Comparison of ENCODE assay signal across 14 cellular contexts in the genomic region with DNA sequence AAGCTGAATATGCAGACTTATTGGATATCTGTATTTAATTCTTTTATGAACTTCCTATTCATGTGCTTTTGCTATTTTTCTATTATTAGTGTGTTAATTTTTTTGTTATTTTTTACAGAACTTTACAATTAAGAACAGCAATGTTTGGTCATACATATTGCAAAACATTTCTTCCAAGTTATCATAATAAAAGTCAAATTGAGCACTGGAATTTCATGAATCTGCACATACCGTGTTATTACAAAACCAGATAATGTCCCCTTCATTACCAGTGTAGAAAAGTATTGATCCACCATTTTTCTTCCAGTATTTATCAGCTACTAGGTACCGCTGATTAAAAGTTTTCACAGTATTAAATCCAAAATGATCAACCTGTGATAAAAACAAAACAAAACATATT. TPM values are rescaled to one million over a fixed set of nuclear protein-coding genes. Genes with fewer than 3 reads are reported as not detected.
DNase-seq lines count a peak whose midpoint lies in the region; TF ChIP-seq lines count a peak whose summit lies in the region.
"Had no signal": no experiment of that assay in that cellular context is flagged by ENCODE, and none has a peak within 500 bp of the region (broad histone marks: within the 10 kb centered on the region; RNA-seq: fewer than 3 reads in every experiment).

No MANE protein-coding gene starts in this region.

- no peaks in the 10 kb centered on the region for H3K27me3 Mint-ChIP-seq in MCF 10A (ENCODE audit: insufficient read depth, unreplicated experiment)

- WGBS in mammary epithelial cell (ENCODE audit: low coverage, missing lambda C conversion rate): 98% methylated on average over 2 of the region's 2 CpGs

- peak overlapping the region; percentile 83 for H3K27ac Mint-ChIP-seq in MCF 10A (ENCODE audit: low read depth, unreplicated experiment)
- H3K27ac Mint-ChIP-seq: CD14-positive monocyte had no signal

- POLR2A ChIA-PET in MCF 10A (lab: Yijun Ruan, JAX): interaction anchor here (0.8 to 2.6 kb wide), 4 partner anchors 41 to 297 kb away, joined by 3 to 17 read pairs (median 4); partner anchors contain the start of genes DDIAS, PCF11, PRCP and RAB30

- no peaks in the 10 kb centered on the region for H3K9me3 ChIP-seq in mammary epithelial cell (replicated peaks; ENCODE audit: insufficient read depth, low read length)

- H2AFZ ChIP-seq in mammary epithelial cell (ENCODE audit: low read depth, low read length): no peak overlapping the region

- H3K27ac ChIP-seq in mammary epithelial cell (ENCODE audit: insufficient read depth, low read depth, low read length): no peak overlapping the region

- no peaks in the 10 kb centered on the region for H3K36me3 ChIP-seq in mammary epithelial cell (ENCODE audit: insufficient read depth, low read length)

- intact Hi-C loops in MCF 10A (cut with micrococcal nuclease): no loop called here
- intact Hi-C loops in mammary epithelial cell (cut with micrococcal nuclease): no loop called here

- H3K4me3 ChIP-seq in mammary epithelial cell (replicated peaks in 1 of 3; ENCODE audit: insufficient read depth in 1 of 3, low read depth in 2 of 3, low read length in 3 of 3) (no peak overlapping the region), cardiac fibroblast (replicated peaks in 1 of 2; ENCODE audit: low read depth in 2 of 2, low read length in 2 of 2) (no peak overlapping the region), fibroblast of villous mesenchyme (ENCODE audit: low read depth, low read length) (no peak overlapping the region)

- no peaks in the 10 kb centered on the region for H4K20me1 ChIP-seq in mammary epithelial cell (ENCODE audit: insufficient read depth, low read length)

- DNase-seq in MCF 10A (ENCODE audit: unreplicated experiment) (no peak), mammary epithelial cell (no peak), cardiac fibroblast (ENCODE audit: low read depth in 2 of 2) (peak; percentile 33 to 50), fibroblast of villous mesenchyme (ENCODE audit: low read depth) (peak; percentile 16), NCI-H1092 treated with DMSO at 0.1 percent for 48 hours (lab: John Stamatoyannopoulos, UW) (no peak), NCI-H82 treated with DMSO at 0.1 percent for 48 hours (lab: John Stamatoyannopoulos, UW; ENCODE audit: unreplicated experiment) (no peak)
- DNase-seq in activated CD4-positive, alpha-beta T cell treated with anti-CD3 and anti-CD28 coated beads for 48 hours: no peak
- DNase-seq in NK-92 treated with Interleukin-12 subunit alpha and Interleukin-12 subunit beta, amount 100 ng/mL, for 24 hours (lab: John Stamatoyannopoulos, UW): no peak
- DNase-seq: 8988T, NCI-H1694, NCI-H2107, NCI-H226, NCI-H526 had no signal

- H3K4me3 Mint-ChIP-seq in MCF 10A (ENCODE audit: unreplicated experiment): no peak overlapping the region
- H3K4me3 Mint-ChIP-seq: CD14-positive monocyte had no signal

- H3K4me1 Mint-ChIP-seq in MCF 10A (ENCODE audit: insufficient read depth, unreplicated experiment): peaks cover 23% of the 10 kb centered on the region

- no peaks in the 10 kb centered on the region for H3K36me3 Mint-ChIP-seq in MCF 10A (ENCODE audit: insufficient read depth, unreplicated experiment)

- no peak overlapping the region for H3K9ac ChIP-seq in mammary epithelial cell (ENCODE audit: insufficient read depth, low read length)

- BruUV-seq in MCF 10A (replicated peaks; lab: Mats Ljungman, UMichigan) (no TSS peak), mammary epithelial cell (replicated peaks; lab: Mats Ljungman, UMichigan) (no TSS peak)

- no peaks in the 10 kb centered on the region for H3K79me2 ChIP-seq in mammary epithelial cell (ENCODE audit: insufficient read depth, low read length)

- dilution Hi-C loops in mammary epithelial cell (cut with HindIII; ENCODE audit: low sequenced_read_pairs): no loop called here

- H3K4me1 ChIP-seq in mammary epithelial cell (ENCODE audit: insufficient read depth, low read length): peaks cover 15% of the 10 kb centered on the region

- H3K4me2 ChIP-seq in mammary epithelial cell (ENCODE audit: insufficient read depth, low read depth, low read length): no peak overlapping the region

- H3K27me3 ChIP-seq in mammary epithelial cell (ENCODE audit: insufficient read depth, low read length): no peaks in the 10 kb centered on the region

- TF ChIP-seq CTCF in MCF 10A (IDR thresholded peaks at IDR 0.05; ENCODE audit: unreplicated experiment): no peak
- TF ChIP-seq CTCF in mammary epithelial cell (conservative IDR thresholded peaks at IDR 0.05 in 1 of 2, IDR thresholded peaks at IDR 0.05 in 1 of 2; ENCODE audit: extremely low read depth in 1 of 2, insufficient read depth in 1 of 2, low read depth in 1 of 2, low read length in 2 of 2): no peak
- no peak for TF ChIP-seq CTCF in cardiac fibroblast (IDR thresholded peaks at IDR 0.05; ENCODE audit: low read depth, low read length)
- no peak for TF ChIP-seq CTCF in fibroblast of villous mesenchyme (IDR thresholded peaks at IDR 0.05; ENCODE audit: insufficient read depth, low read depth, low read length)

- in situ Hi-C loops in mammary epithelial cell (cut with MboI; ENCODE audit: low sequenced_read_pairs in 2 of 2): loop anchor here (5.0 to 25.0 kb wide), 3 partner anchors 127 to 953 kb away; partner anchors contain the start of gene FAM181B (in 1 of the 2)

- no peaks in the 10 kb centered on the region for H3K9me3 Mint-ChIP-seq in MCF 10A (ENCODE audit: unreplicated experiment)

- CTCF ChIA-PET in MCF 10A (lab: Yijun Ruan, JAX) (interaction anchor here (0.6 to 3.6 kb wide), 8 partner anchors 8 to 143 kb away, joined by 3 to 21 read pairs (median 4); no protein-coding TSS in a partner anchor), mammary epithelial cell (lab: Charles Lee; ENCODE audit: low non-redundant PET) (no interaction called here)

RNA-seq across cellular contexts. Expression of gene PRCP, which starts 40.5 kb away (rescaled TPM):
- total RNA-seq in MCF 10A (2022) (17.3 and 22.7 TPM in 2 replicates), mammary epithelial cell (10 to 100 TPM; 25.5 to 31.8 TPM), fibroblast of villous mesenchyme (25.4 and 37.1 TPM in 2 replicates)
- 30.9 TPM for polyA plus RNA-seq in mammary epithelial cell
- 40.5 TPM for polyA minus RNA-seq in mammary epithelial cell

RNA-seq across cellular contexts. Expression of gene DDIAS, which starts 41.8 kb away (rescaled TPM):
- 3.6 and 7.7 TPM in 2 replicates for total RNA-seq in MCF 10A (2022)
- total RNA-seq in mammary epithelial cell: 10 to 100 TPM in 1 of 2 donors, 1 to 10 TPM in 1; 1.3 to 10.5 TPM
- polyA plus RNA-seq in mammary epithelial cell: 12.7 TPM
- 0.57 TPM for polyA minus RNA-seq in mammary epithelial cell
- total RNA-seq in fibroblast of villous mesenchyme: 1.9 and 5.6 TPM in 2 replicates

Comparison
In these comparisons a context has a peak if more than half of its experiments do, and no peak if none do; other contexts are left out.
1. DNase-seq: peak in cardiac fibroblast (2 of 2) and fibroblast of villous mesenchyme (single experiment); none in MCF 10A (single experiment), mammary epithelial cell (single experiment), NCI-H1092 treated with DMSO at 0.1 percent for 48 hours (single experiment), activated CD4-positive, alpha-beta T cell treated with anti-CD3 and anti-CD28 coated beads for 48 hours (single experiment), NK-92 treated with Interleukin-12 subunit alpha and Interleukin-12 subunit beta, amount 100 ng/mL, for 24 hours (single experiment) and NCI-H82 treated with DMSO at 0.1 percent for 48 hours (single experiment).